ENCODE assay signal across 20 cellular contexts in the genomic region with DNA sequence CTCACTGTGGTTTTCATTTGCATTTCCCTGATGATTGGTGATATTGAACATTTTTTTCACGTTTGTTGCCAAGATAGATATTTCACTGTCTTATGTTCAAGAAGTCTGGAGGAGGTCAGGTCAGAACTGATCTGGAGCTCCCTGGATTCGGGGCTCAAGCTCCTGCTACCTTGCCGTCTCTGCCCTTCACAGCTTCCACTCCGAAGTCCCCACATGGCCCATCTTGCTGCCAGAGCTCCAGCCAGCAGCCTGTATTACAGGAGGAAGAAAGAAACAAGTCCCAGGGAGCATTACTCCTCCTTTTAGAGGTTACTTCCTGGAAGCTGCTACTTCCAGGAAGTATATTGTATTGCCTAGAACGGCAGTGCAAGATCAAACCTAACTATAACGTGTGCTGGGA.
"Had no signal": no experiment of that assay in that cellular context is flagged by ENCODE, and none has a peak within 500 bp of the region (broad histone marks: within the 10 kb centered on the region; RNA-seq: fewer than 3 reads in every experiment).

No MANE protein-coding gene starts in this region.

- H3K9me3 ChIP-seq: ascending aorta, breast epithelium, transverse colon had no signal

- H3K4me1 ChIP-seq: ascending aorta, breast epithelium had no signal

- H3K4me1 Mint-ChIP-seq: nephron had no signal

- H3K36me3 ChIP-seq: ascending aorta, breast epithelium, transverse colon had no signal

- H3K27me3 ChIP-seq: ascending aorta, breast epithelium, transverse colon had no signal

- H3K27ac Mint-ChIP-seq: dendritic cell treated with granulocyte-macrophage colony-stimulating factor and Interleukin-4, amounts not matched to agents 40 ng/mL and 50 ng/mL, for 4 days; nephron; progenitor cell of endocrine pancreas had no signal

- H3K4me3 Mint-ChIP-seq: dendritic cell treated with granulocyte-macrophage colony-stimulating factor and Interleukin-4, amounts not matched to agents 40 ng/mL and 50 ng/mL, for 4 days; nephron had no signal

- DNase-seq: activated CD4-positive, alpha-beta T cell treated with anti-CD3 and anti-CD28 coated beads for 1 hour; activated effector memory CD4-positive, alpha-beta T cell treated with Interleukin-2 at 50 U/mL for 16 hours; activated T-cell treated with anti-CD3 and anti-CD28 coated beads, Interleukin-2, amount 50 U/mL, for 1 hour; cerebellar nuclear complex; foreskin melanocyte; mesendoderm; nucleus accumbens; right cardiac atrium; stimulated activated CD4-positive, alpha-beta T cell treated with anti-CD3 and anti-CD28 coated beads, Interleukin-15, amount 100 ng/mL, for 24 hours; stimulated activated CD4-positive, alpha-beta T cell treated with anti-CD3 and anti-CD28 coated beads, Interleukin-4, amount 100 ng/mL, for 1 hour; stimulated activated naive CD4-positive, alpha-beta T cell treated with Interleukin-2 at 50 U/mL for 16 hours; T-helper 9 cell; transverse colon had no signal

- H3K4me3 ChIP-seq: ascending aorta, breast epithelium, skin epidermis, transverse colon had no signal

- H3K27ac ChIP-seq: ascending aorta, breast epithelium, epithelial cell of prostate, skin epidermis, transverse colon had no signal

- H3K27me3 Mint-ChIP-seq: progenitor cell of endocrine pancreas had no signal

- ATAC-seq: right cardiac atrium had no signal

- H3K9me3 Mint-ChIP-seq: dendritic cell treated with granulocyte-macrophage colony-stimulating factor and Interleukin-4, amounts not matched to agents 40 ng/mL and 50 ng/mL, for 4 days; nephron had no signal
